21 cellular contexts compared by ENCODE assay signal in the genomic region with DNA sequence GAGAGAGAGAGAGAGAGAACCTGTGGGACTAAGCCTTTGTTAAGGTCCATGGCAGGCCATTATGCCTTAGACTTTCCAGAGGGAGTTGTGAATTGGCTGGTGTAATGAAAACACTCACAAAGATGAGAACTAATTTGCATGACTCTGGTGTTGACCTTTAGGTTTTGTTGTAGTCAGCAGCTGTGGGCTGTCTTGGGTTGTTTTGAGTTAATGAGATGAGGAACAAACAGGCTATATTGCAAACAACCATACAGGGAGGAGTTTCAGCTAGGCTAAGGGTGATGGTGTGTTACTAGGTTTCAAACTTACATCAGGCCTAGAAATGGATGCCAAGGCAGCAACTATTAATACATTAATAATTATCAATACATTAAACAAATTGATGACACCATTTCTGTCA.
"Had no signal": no experiment of that assay in that cellular context is flagged by ENCODE, and none has a peak within 500 bp of the region (broad histone marks: within the 10 kb centered on the region; RNA-seq: fewer than 3 reads in every experiment).

No MANE protein-coding gene starts in this region.

- H3K27ac ChIP-seq: dorsolateral prefrontal cortex, heart left ventricle, psoas muscle, right lobe of liver, spleen, tibial artery, upper lobe of left lung, uterus had no signal

- H3K4me1 ChIP-seq: heart left ventricle, psoas muscle, right lobe of liver, spleen, tibial artery, upper lobe of left lung, uterus had no signal

- H3K27me3 ChIP-seq: dorsolateral prefrontal cortex, heart left ventricle, right lobe of liver, spleen, tibial artery, upper lobe of left lung, uterus had no signal

- H3K9me3 ChIP-seq: heart left ventricle, psoas muscle, right lobe of liver, spleen, tibial artery, upper lobe of left lung, uterus had no signal

- H3K36me3 ChIP-seq: heart left ventricle, right lobe of liver, spleen, tibial artery, upper lobe of left lung, uterus had no signal

- H3K4me3 ChIP-seq: dorsolateral prefrontal cortex, heart left ventricle, lung, psoas muscle, right lobe of liver, spleen, tibial artery, upper lobe of left lung, uterus had no signal

- DNase-seq: dorsolateral prefrontal cortex; effector CD8-positive, alpha-beta T cell; heart left ventricle; hippocampal formation; left colon; left ventricle myocardium superior; mesendoderm; naive B cell; psoas muscle; retina; right lobe of liver; spleen; stimulated activated CD4-positive, alpha-beta T cell treated with anti-CD3 and anti-CD28 coated beads, Interleukin-15, amount 100 ng/mL, for 24 hours; stimulated activated CD4-positive, alpha-beta T cell treated with anti-CD3 and anti-CD28 coated beads, Interleukin-1b, Interleukin-23, amount 100 ng/mL, for 48 hours; stimulated activated CD4-positive, alpha-beta T cell treated with anti-CD3 and anti-CD28 coated beads, Interleukin-4, amount 100 ng/mL, for 24 hours; tibial artery; upper lobe of left lung; uterus had no signal

- ATAC-seq: esophagus mucosa; heart left ventricle; left colon; left ventricle myocardium superior; psoas muscle; right lobe of liver; stimulated activated memory B cell treated with anti-CD40 and anti-IgM and Interleukin-4, amounts not matched to agents 10 μg/mL and 1 μg/mL and 100 μg/mL, for 72 hours had no signal
